In genomic region chr10:46020344-46020656, GRCh38 we compare ENCODE assay signal across 16 cellular contexts. TPM values are rescaled to one million over a fixed set of nuclear protein-coding genes. Genes with fewer than 3 reads are reported as not detected.
DNase-seq lines count a peak whose midpoint lies in the region; ATAC-seq, FAIRE-seq and TF ChIP-seq lines count a peak whose summit lies in the region.
"Had no signal": no experiment of that assay in that cellular context is flagged by ENCODE, and none has a peak within 500 bp of the region (broad histone marks: within the 10 kb centered on the region; RNA-seq: fewer than 3 reads in every experiment).

No MANE protein-coding gene starts in this region.

- H3K27me3 Mint-ChIP-seq in naive thymus-derived CD8-positive, alpha-beta T cell: no peaks in the 10 kb centered on the region

- peaks cover 93% of the 10 kb centered on the region for H3K79me2 ChIP-seq in endothelial cell of umbilical vein (ENCODE audit: control insufficient read depth, insufficient read depth, low read length)

- TF ChIP-seq CTCF in endothelial cell of umbilical vein (IDR thresholded peaks at IDR 0.05; ENCODE audit: extremely low read depth in 1 of 2, insufficient read depth in 1 of 2, low read depth in 1 of 2, low read length in 2 of 2) (no peak), upper lobe of left lung (IDR thresholded peaks at IDR 0.05) (no peak)

- intact Hi-C loops in Right ventricle myocardium inferior (cut with DNase I) (loop anchor here (10.0 kb wide), 2 partner anchors 45 to 1045 kb away; partner anchors contain the start of genes DEPP1 and TIMM23), cardiac septum (cut with DNase I) (no loop called here), endothelial cell of umbilical vein (cut with micrococcal nuclease) (loop anchor here (5.0 to 10.0 kb wide), 2 partner anchors 48 to 1015 kb away; partner anchors contain the start of genes TIMM23 and ZNF22)

- H3K9me3 ChIP-seq in endothelial cell of umbilical vein (replicated peaks; ENCODE audit: control insufficient read depth, insufficient read depth, low read length): no peaks in the 10 kb centered on the region
- no peaks in the 10 kb centered on the region for H3K9me3 ChIP-seq in upper lobe of left lung
- H3K9me3 ChIP-seq: SK-N-SH had no signal

- no TSS peak for BruUV-seq in endothelial cell of umbilical vein (replicated peaks; lab: Mats Ljungman, UMichigan)

- WGBS in upper lobe of left lung, 2 donors: 55 to 74% methylated on average over 3 of the region's 3 CpGs

- no peaks in the 10 kb centered on the region for H4K20me1 ChIP-seq in endothelial cell of umbilical vein (replicated peaks; ENCODE audit: control insufficient read depth, extremely low read depth, insufficient read depth, low read length)

- no peak for TF ChIP-seq EP300 in upper lobe of left lung (IDR thresholded peaks at IDR 0.05)

- dilution Hi-C loops in endothelial cell of umbilical vein (cut with MboI; ENCODE audit: extremely low pct_ligation_motif_present, low sequenced_read_pairs): no loop called here

- no peak for FAIRE-seq in endothelial cell of umbilical vein (lab: Jason Lieb, UNC)

- H3K27me3 ChIP-seq in endothelial cell of umbilical vein (ENCODE audit: control insufficient read depth in 2 of 2, insufficient read depth in 2 of 2, low read length in 2 of 2): no peaks in the 10 kb centered on the region
- H3K27me3 ChIP-seq in upper lobe of left lung: no peaks in the 10 kb centered on the region

- H3K27ac Mint-ChIP-seq in naive thymus-derived CD8-positive, alpha-beta T cell: peak overlapping the region in 8 of 10 donors; percentile 51 to 88 (median 85)

- H3K4me3 Mint-ChIP-seq in naive thymus-derived CD8-positive, alpha-beta T cell: peak overlapping the region in 5 of 10 donors; percentile 33 to 81 (median 60)

- H2AFZ ChIP-seq in endothelial cell of umbilical vein (ENCODE audit: low read depth, low read length): no peak overlapping the region

- H3K27ac ChIP-seq in endothelial cell of umbilical vein (ENCODE audit: insufficient read depth, low read depth, low read length): peak overlapping the region; percentile 81
- peak overlapping the region; percentile 50 to 94 (median 84) for H3K27ac ChIP-seq in upper lobe of left lung
- H3K27ac ChIP-seq: epithelial cell of prostate had no signal

- peaks cover 52% of the 10 kb centered on the region for H3K4me1 ChIP-seq in endothelial cell of umbilical vein (ENCODE audit: control insufficient read depth, extremely low read depth, insufficient read depth, low read length)
- H3K4me1 ChIP-seq in upper lobe of left lung: peaks cover 54 to 86% (median 65%) of the 10 kb centered on the region in 4 donors

- POLR2A ChIA-PET in endothelial cell of umbilical vein (lab: Charles Lee): no interaction called here
- POLR2A ChIA-PET in naive thymus-derived CD8-positive, alpha-beta T cell (lab: Charles Lee): interaction anchor here (0.8 kb wide), 1 partner anchor 13 kb away, joined by 10 read pairs; no protein-coding TSS in a partner anchor

- no peak for TF ChIP-seq POLR2A in endothelial cell of umbilical vein (IDR thresholded peaks at IDR 0.05; ENCODE audit: low read depth, low read length)
- no peak for TF ChIP-seq POLR2A in upper lobe of left lung (IDR thresholded peaks at IDR 0.05)

- H3K36me3 ChIP-seq in endothelial cell of umbilical vein (ENCODE audit: control insufficient read depth in 2 of 2, extremely low read depth in 1 of 2, insufficient read depth in 2 of 2, low read length in 2 of 2): peaks cover 0 to 4% of the 10 kb centered on the region in 2 experiments
- peaks cover 0 to 11% (median 4%) of the 10 kb centered on the region in 4 donors for H3K36me3 ChIP-seq in upper lobe of left lung

- H3K9me3 Mint-ChIP-seq in naive thymus-derived CD8-positive, alpha-beta T cell: no peaks in the 10 kb centered on the region

- peaks cover 0 to 36% (median 0%) of the 10 kb centered on the region in 3 donors for H3K36me3 Mint-ChIP-seq in naive thymus-derived CD8-positive, alpha-beta T cell

- no peak for DNase-seq in Right ventricle myocardium inferior (ENCODE audit: missing footprints)
- no peak for DNase-seq in cardiac septum (ENCODE audit: low spot score)
- no peak for DNase-seq in endothelial cell of umbilical vein (ENCODE audit: low read depth, low spot score)
- DNase-seq in naive thymus-derived CD8-positive, alpha-beta T cell: no peak
- DNase-seq in upper lobe of left lung: no peak
- DNase-seq in activated naive CD4-positive, alpha-beta T cell treated with Interleukin-2 at 50 U/mL for 16 hours: no peak
- no peak for DNase-seq in cerebellum (ENCODE audit: low spot score)
- DNase-seq in stimulated activated naive CD4-positive, alpha-beta T cell treated with Interleukin-2 at 50 U/mL for 16 hours (lab: John Stamatoyannopoulos, UW): no peak
- DNase-seq: NCI-H1436; NCI-H526; SK-N-SH; stimulated activated CD4-positive, alpha-beta T cell treated with anti-CD3 and anti-CD28 coated beads, Interleukin-4, amount 100 ng/mL, for 1 hour had no signal

- no peaks in the 10 kb centered on the region for H3K9me1 ChIP-seq in endothelial cell of umbilical vein (replicated peaks; ENCODE audit: control insufficient read depth, extremely low read depth, insufficient read depth, low read length)

- CTCF ChIA-PET in endothelial cell of umbilical vein (lab: Charles Lee): interaction anchor here (0.7 to 3.9 kb wide), 3 partner anchors 9 to 16 kb away, joined by 3 to 18 read pairs (median 9); no protein-coding TSS in a partner anchor

- ATAC-seq in Right ventricle myocardium inferior (peak; percentile 27), upper lobe of left lung (ENCODE audit: low FRiP score in 2 of 2) (no peak)
- no peak for ATAC-seq in naive thymus-derived CD8-positive, alpha-beta T cell

- no peak overlapping the region for H3K9ac ChIP-seq in endothelial cell of umbilical vein (replicated peaks; ENCODE audit: extremely low read depth, insufficient read depth, low read length)
- H3K9ac ChIP-seq: SK-N-SH had no signal

- H3K4me1 Mint-ChIP-seq in naive thymus-derived CD8-positive, alpha-beta T cell: peaks cover 32 to 87% (median 80%) of the 10 kb centered on the region in 4 donors

- peak overlapping the region; percentile 81 for H3K4me2 ChIP-seq in endothelial cell of umbilical vein (ENCODE audit: insufficient read depth, low read length)

- no peak overlapping the region for H3K4me3 ChIP-seq in endothelial cell of umbilical vein (replicated peaks in 1 of 3; ENCODE audit: insufficient read depth in 1 of 3, low read depth in 1 of 3, low read length in 3 of 3)
- H3K4me3 ChIP-seq in upper lobe of left lung: peak overlapping the region in 2 of 4 donors; percentile 5 to 19

TF ChIP-seq in endothelial cell of umbilical vein, 7 proteins besides CTCF, POLR2A, EP300 and RAD21 (continues in another document):
- TF ChIP-seq EZH2 (IDR thresholded peaks at IDR 0.05; ENCODE audit: borderline replicate concordance, low read depth, low read length, severe bottlenecking) (no peak), GATA2 (IDR thresholded peaks at IDR 0.05; ENCODE audit: insufficient read depth, insufficient read length, low read depth, low read length) (no peak), FOS (IDR thresholded peaks at IDR 0.05; ENCODE audit: borderline replicate concordance, insufficient read depth, low read length) (no peak), JUN (IDR thresholded peaks at IDR 0.05; ENCODE audit: borderline replicate concordance, insufficient read depth, insufficient read length, low read depth) (no peak)

RNA-seq across cellular contexts. Expression of gene NCOA4, which starts 10.1 kb away (rescaled TPM):
- total RNA-seq in Right ventricle myocardium inferior (284 TPM), cardiac septum (195 TPM), endothelial cell of umbilical vein (119 and 127 TPM in 2 replicates), upper lobe of left lung (100 to 1,000 TPM in 4 of 6 donors, 10 to 100 TPM in 2; 57.6 to 184 (median 144) TPM), cerebellum (128 TPM)
- 55.5 and 62.1 TPM in 2 replicates for polyA plus RNA-seq in endothelial cell of umbilical vein
- 85.7 and 94.7 TPM in 2 replicates for polyA plus RNA-seq in endothelial cell of umbilical vein (2011; cell fraction: cytosol; rRNA removed)
- 50.5 and 61.4 TPM in 2 replicates for polyA plus RNA-seq in endothelial cell of umbilical vein (2011; cell fraction: nucleus; rRNA removed)
- polyA plus RNA-seq in endothelial cell of umbilical vein (2012): 107 and 142 TPM in 2 replicates
- polyA minus RNA-seq in endothelial cell of umbilical vein: 174 and 175 TPM in 2 replicates
- 79.4 TPM for polyA minus RNA-seq in endothelial cell of umbilical vein (2011; cell fraction: cytosol; rRNA and poly(A)+ RNA removed)
- 39.6 and 56.8 TPM in 2 replicates for polyA minus RNA-seq in endothelial cell of umbilical vein (2011; cell fraction: nucleus; rRNA and poly(A)+ RNA removed)
- 10 to 100 TPM; 90.0 to 90.1 TPM for total RNA-seq in naive thymus-derived CD8-positive, alpha-beta T cell
- polyA plus RNA-seq in naive thymus-derived CD8-positive, alpha-beta T cell: 100 to 1,000 TPM; 153 to 162 (median 155) TPM

RNA-seq across cellular contexts. Expression of gene MSMB, which starts 25.8 kb away (rescaled TPM):
- total RNA-seq in Right ventricle myocardium inferior: not detected
- not detected for total RNA-seq in cardiac septum
- not detected in 2 replicates for total RNA-seq in endothelial cell of umbilical vein
- not detected in 2 replicates for polyA plus RNA-seq in endothelial cell of umbilical vein
- polyA plus RNA-seq in endothelial cell of umbilical vein (2011; cell fraction: cytosol; rRNA removed): not detected in 2 replicates
- not detected in 2 replicates for polyA plus RNA-seq in endothelial cell of umbilical vein (2011; cell fraction: nucleus; rRNA removed)
- polyA plus RNA-seq in endothelial cell of umbilical vein (2012): 0.79 TPM in 1 of 2 replicates, not detected in the other
- polyA minus RNA-seq in endothelial cell of umbilical vein: not detected in 2 replicates
- not detected for polyA minus RNA-seq in endothelial cell of umbilical vein (2011; cell fraction: cytosol; rRNA and poly(A)+ RNA removed)
- not detected in 2 replicates for polyA minus RNA-seq in endothelial cell of umbilical vein (2011; cell fraction: nucleus; rRNA and poly(A)+ RNA removed)
- not detected for total RNA-seq in naive thymus-derived CD8-positive, alpha-beta T cell
- polyA plus RNA-seq in naive thymus-derived CD8-positive, alpha-beta T cell: not detected
- total RNA-seq in upper lobe of left lung: 1 to 10 TPM in 1 of 6 donors, not detected in 5; 7.8 TPM
- not detected for total RNA-seq in cerebellum
- total RNA-seq: G401, HT-29, temporal lobe had no signal
- polyA plus RNA-seq: SK-N-SH had no signal

RNA-seq across cellular contexts. Expression of gene TIMM23, which starts 48.0 kb away (rescaled TPM):
- total RNA-seq in Right ventricle myocardium inferior: 86.1 TPM
- 65.7 TPM for total RNA-seq in cardiac septum
- 77.2 and 78.1 TPM in 2 replicates for total RNA-seq in endothelial cell of umbilical vein
- polyA plus RNA-seq in endothelial cell of umbilical vein: 76.4 and 94.6 TPM in 2 replicates
- 82.4 and 95.6 TPM in 2 replicates for polyA plus RNA-seq in endothelial cell of umbilical vein (2011; cell fraction: cytosol; rRNA removed)
- 43.6 and 57.3 TPM in 2 replicates for polyA plus RNA-seq in endothelial cell of umbilical vein (2011; cell fraction: nucleus; rRNA removed)
- polyA plus RNA-seq in endothelial cell of umbilical vein (2012): 110 and 129 TPM in 2 replicates
- polyA minus RNA-seq in endothelial cell of umbilical vein: 67.7 and 74.3 TPM in 2 replicates
- polyA minus RNA-seq in endothelial cell of umbilical vein (2011; cell fraction: cytosol; rRNA and poly(A)+ RNA removed): 55.9 TPM
- polyA minus RNA-seq in endothelial cell of umbilical vein (2011; cell fraction: nucleus; rRNA and poly(A)+ RNA removed): 21.2 and 27.1 TPM in 2 replicates
- total RNA-seq in naive thymus-derived CD8-positive, alpha-beta T cell: 10 to 100 TPM; 25.1 to 25.4 TPM
- 10 to 100 TPM; 42.7 to 53.6 (median 49.1) TPM for polyA plus RNA-seq in naive thymus-derived CD8-positive, alpha-beta T cell
- 10 to 100 TPM; 15.8 to 57.6 (median 36.1) TPM for total RNA-seq in upper lobe of left lung
- 35.7 TPM for total RNA-seq in cerebellum
